12 cellular contexts compared by ENCODE assay signal in genomic region chr1:93690341-93690740, GRCh38.
"Had no signal": no experiment of that assay in that cellular context is flagged by ENCODE, and none has a peak within 500 bp of the region (broad histone marks: within the 10 kb centered on the region; RNA-seq: fewer than 3 reads in every experiment).

No MANE protein-coding gene starts in this region.

- H3K27ac ChIP-seq: dorsolateral prefrontal cortex, heart left ventricle had no signal

- H3K27me3 ChIP-seq: heart left ventricle had no signal

- H3K36me3 Mint-ChIP-seq: naive thymus-derived CD4-positive, alpha-beta T cell had no signal

- DNase-seq: cortex of kidney; dorsolateral prefrontal cortex; effector CD8-positive, alpha-beta T cell; heart left ventricle; hippocampal formation; left colon; left ventricle myocardium superior; naive thymus-derived CD4-positive, alpha-beta T cell; nephron progenitor cell; stimulated activated naive CD4-positive, alpha-beta T cell treated with Interleukin-2 at 50 U/mL for 16 hours had no signal

- H3K9me3 Mint-ChIP-seq: naive thymus-derived CD4-positive, alpha-beta T cell; nephron progenitor cell had no signal

- H3K36me3 ChIP-seq: heart left ventricle had no signal

- ATAC-seq: esophagus mucosa; heart left ventricle; left colon; left ventricle myocardium superior; naive thymus-derived CD4-positive, alpha-beta T cell; sciatic nerve had no signal

- H3K4me3 ChIP-seq: dorsolateral prefrontal cortex, heart left ventricle had no signal

- H3K27ac Mint-ChIP-seq: naive thymus-derived CD4-positive, alpha-beta T cell had no signal

- H3K9me3 ChIP-seq: heart left ventricle had no signal

- H3K4me3 Mint-ChIP-seq: naive thymus-derived CD4-positive, alpha-beta T cell; nephron progenitor cell had no signal
